In genomic region chr10:74901867-74902439, GRCh38 we compare ENCODE assay signal across 1 cellular context.
TF ChIP-seq lines count a peak whose summit lies in the region.

No MANE protein-coding gene starts in this region.

TF ChIP-seq in IMR-90, 13 proteins besides CTCF, POLR2A, EP300 and RAD21:
- no peak for TF ChIP-seq RFX5 (IDR thresholded peaks at IDR 0.05; ENCODE audit: low read depth, low read length)
- TF ChIP-seq FOS (IDR thresholded peaks at IDR 0.05; ENCODE audit: low read depth, low read length) = no peak
- TF ChIP-seq BHLHE40 (IDR thresholded peaks at IDR 0.05; ENCODE audit: low read depth, low read length) = no peak
- TF ChIP-seq RCOR1 (IDR thresholded peaks at IDR 0.05; ENCODE audit: insufficient replicate concordance, low read length) = no peak
- no peak for TF ChIP-seq ELK1 (IDR thresholded peaks at IDR 0.05; ENCODE audit: borderline replicate concordance, low read depth, low read length)
- TF ChIP-seq CEBPB (IDR thresholded peaks at IDR 0.05; ENCODE audit: low read depth, low read length) = no peak
- no peak for TF ChIP-seq MAZ (IDR thresholded peaks at IDR 0.05; ENCODE audit: borderline replicate concordance, low read depth, low read length)
- TF ChIP-seq MAFK (IDR thresholded peaks at IDR 0.05; ENCODE audit: low read depth, low read length) = no peak
- TF ChIP-seq NFE2L2 (IDR thresholded peaks at IDR 0.05; ENCODE audit: low read depth, low read length) = no peak
- no peak for TF ChIP-seq USF2 (IDR thresholded peaks at IDR 0.05; ENCODE audit: low read depth, low read length)
- TF ChIP-seq SMC3 (IDR thresholded peaks at IDR 0.05; ENCODE audit: low read depth, low read length) = no peak
- TF ChIP-seq CHD1 (IDR thresholded peaks at IDR 0.05; ENCODE audit: low read depth, low read length) = no peak
